ENCODE assay signal across 8 cellular contexts in genomic region chr12:51217968-51218606, GRCh38. TPM values are rescaled to one million over a fixed set of nuclear protein-coding genes. Genes with fewer than 3 reads are reported as not detected.
A peak's percentile ranks its signal among the peaks of the same experiment; 100 is the strongest.
DNase-seq lines count a peak whose midpoint lies in the region; ATAC-seq and TF ChIP-seq lines count a peak whose summit lies in the region.

A gene with protein sequence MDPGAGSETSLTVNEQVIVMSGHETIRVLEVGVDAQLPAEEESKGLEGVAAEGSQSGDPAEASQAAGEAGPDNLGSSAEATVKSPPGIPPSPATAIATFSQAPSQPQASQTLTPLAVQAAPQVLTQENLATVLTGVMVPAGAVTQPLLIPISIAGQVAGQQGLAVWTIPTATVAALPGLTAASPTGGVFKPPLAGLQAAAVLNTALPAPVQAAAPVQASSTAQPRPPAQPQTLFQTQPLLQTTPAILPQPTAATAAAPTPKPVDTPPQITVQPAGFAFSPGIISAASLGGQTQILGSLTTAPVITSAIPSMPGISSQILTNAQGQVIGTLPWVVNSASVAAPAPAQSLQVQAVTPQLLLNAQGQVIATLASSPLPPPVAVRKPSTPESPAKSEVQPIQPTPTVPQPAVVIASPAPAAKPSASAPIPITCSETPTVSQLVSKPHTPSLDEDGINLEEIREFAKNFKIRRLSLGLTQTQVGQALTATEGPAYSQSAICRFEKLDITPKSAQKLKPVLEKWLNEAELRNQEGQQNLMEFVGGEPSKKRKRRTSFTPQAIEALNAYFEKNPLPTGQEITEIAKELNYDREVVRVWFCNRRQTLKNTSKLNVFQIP (minus strand): TSS chr12:51218062. CDS start chr12:51206836, 11,226 bp downstream.

- peak in 1 of 2 donors; percentile 40 for TF ChIP-seq POLR2A in gastroesophageal sphincter (IDR thresholded peaks at IDR 0.05)

- peak within 1 kb of the TSS; percentile 96 for H3K4me2 ChIP-seq in KMS-11

- no peaks in the 10 kb centered on the region for H3K36me3 ChIP-seq in KMS-11 (ENCODE audit: insufficient read depth)
- peaks cover 0 to 18% of the 10 kb centered on the region in 2 donors for H3K36me3 ChIP-seq in gastroesophageal sphincter
- H3K36me3 ChIP-seq in neutrophil: no peaks in the 10 kb centered on the region

- H3K9me3 ChIP-seq in gastroesophageal sphincter (no peaks in the 10 kb centered on the region), neutrophil (no peaks in the 10 kb centered on the region)

- H3K27ac ChIP-seq in KMS-11 (peak within 1 kb of the TSS; percentile 71), gastroesophageal sphincter (peak within 1 kb of the TSS; percentile 94 to 100 (median 98)), neutrophil (peak within 1 kb of the TSS; percentile 71)

- ATAC-seq in GM21723 (IDR thresholded peaks at IDR 0.05; ENCODE audit: unreplicated experiment) (peak; percentile 72), gastroesophageal sphincter (peak; percentile 92)

- peak; percentile 58 for TF ChIP-seq CTCF in KMS-11 (conservative IDR thresholded peaks at IDR 0.05; ENCODE audit: low read depth, low read length)
- peak; percentile 55 to 69 (median 66) for TF ChIP-seq CTCF in gastroesophageal sphincter (IDR thresholded peaks at IDR 0.05)
- TF ChIP-seq CTCF in neutrophil (IDR thresholded peaks at IDR 0.05): peak; percentile 94

- H4K20me1 ChIP-seq in KMS-11 (ENCODE audit: insufficient read depth): no peaks in the 10 kb centered on the region

- H3K4me1 ChIP-seq in KMS-11 (ENCODE audit: low read depth, poor library complexity, severe bottlenecking) (peaks cover 12% of the 10 kb centered on the region), gastroesophageal sphincter (peaks cover 0 to 29% (median 3%) of the 10 kb centered on the region in 3 donors), neutrophil (ENCODE audit: control insufficient read depth in 1 of 2, insufficient read depth in 1 of 2, low read depth in 1 of 2, low read length in 1 of 2) (peaks cover 9 to 11% of the 10 kb centered on the region in 2 experiments)

- no peak for TF ChIP-seq EP300 in gastroesophageal sphincter (IDR thresholded peaks at IDR 0.05)

- peak within 1 kb of the TSS; percentile 93 for H3K9ac ChIP-seq in KMS-11

- H3K4me3 ChIP-seq in KMS-11 (IDR thresholded peaks at IDR 0.05; ENCODE audit: insufficient read depth, low read depth, low read length): no peak within 1 kb of the TSS
- H3K4me3 ChIP-seq in gastroesophageal sphincter: peak within 1 kb of the TSS; percentile 96 to 99
- peak within 1 kb of the TSS; percentile 85 to 87 for H3K4me3 ChIP-seq in neutrophil (ENCODE audit: low read depth in 1 of 2, low read length in 1 of 2)

- DNase-seq in Daoy (ENCODE audit: low read depth): peak; percentile 88
- DNase-seq in SHP77 (lab: John Stamatoyannopoulos, UW): peak; percentile 66 to 79
- peak; percentile 71 for DNase-seq in activated naive CD4-positive, alpha-beta T cell treated with Interleukin-2 at 50 U/mL for 16 hours
- DNase-seq in superior temporal gyrus (ENCODE audit: extremely low spot score): peak; percentile 75

- H2AFZ ChIP-seq in KMS-11 (ENCODE audit: low read depth): peak within 1 kb of the TSS; percentile 97

- H3K27me3 ChIP-seq in KMS-11 (ENCODE audit: insufficient read depth, low read depth): no peaks in the 10 kb centered on the region
- H3K27me3 ChIP-seq in gastroesophageal sphincter: no peaks in the 10 kb centered on the region
- peaks cover 13% of the 10 kb centered on the region for H3K27me3 ChIP-seq in neutrophil

- WGBS in gastroesophageal sphincter (ENCODE audit: low coverage in 1 of 2), 2 donors: 0% methylated on average over 1 of the region's 35 CpGs

- no peaks in the 10 kb centered on the region for H3K79me2 ChIP-seq in KMS-11 (ENCODE audit: insufficient read depth, low read depth)

RNA-seq across cellular contexts. Expression of the gene that starts here (rescaled TPM):
- 0.71 and 4.2 TPM in 2 replicates for total RNA-seq in Daoy (2014; rRNA removed; shearing (Covaris generic))
- 10 to 100 TPM; 12.6 to 33.9 (median 17.9) TPM for total RNA-seq in gastroesophageal sphincter
